ENCODE assay signal across 1 cellular context in the genomic region with DNA sequence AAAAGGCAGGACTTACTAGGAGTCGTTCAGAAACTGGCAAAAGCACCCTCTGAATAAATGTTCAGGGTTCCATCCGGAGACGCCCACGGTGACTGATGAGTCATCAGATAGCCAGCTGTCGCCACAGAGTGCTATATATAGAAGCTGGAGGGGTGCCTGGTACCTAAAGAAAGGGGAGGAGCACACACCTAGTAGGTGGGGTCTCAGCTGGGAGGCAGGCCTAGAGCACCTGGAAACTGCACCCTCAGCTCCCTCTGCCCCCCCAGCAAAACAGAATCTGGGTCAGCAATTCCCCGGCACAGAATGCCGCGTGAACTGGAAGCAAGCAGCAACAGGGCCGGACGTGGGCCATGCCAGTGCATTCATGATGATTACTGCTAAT.
TF ChIP-seq lines count a peak whose summit lies in the region.

No MANE protein-coding gene starts in this region.

TF ChIP-seq in K562, 482 proteins besides CTCF, POLR2A, EP300 and RAD21 (continued from another document and continues in another):
- TF ChIP-seq, protein P1, sequence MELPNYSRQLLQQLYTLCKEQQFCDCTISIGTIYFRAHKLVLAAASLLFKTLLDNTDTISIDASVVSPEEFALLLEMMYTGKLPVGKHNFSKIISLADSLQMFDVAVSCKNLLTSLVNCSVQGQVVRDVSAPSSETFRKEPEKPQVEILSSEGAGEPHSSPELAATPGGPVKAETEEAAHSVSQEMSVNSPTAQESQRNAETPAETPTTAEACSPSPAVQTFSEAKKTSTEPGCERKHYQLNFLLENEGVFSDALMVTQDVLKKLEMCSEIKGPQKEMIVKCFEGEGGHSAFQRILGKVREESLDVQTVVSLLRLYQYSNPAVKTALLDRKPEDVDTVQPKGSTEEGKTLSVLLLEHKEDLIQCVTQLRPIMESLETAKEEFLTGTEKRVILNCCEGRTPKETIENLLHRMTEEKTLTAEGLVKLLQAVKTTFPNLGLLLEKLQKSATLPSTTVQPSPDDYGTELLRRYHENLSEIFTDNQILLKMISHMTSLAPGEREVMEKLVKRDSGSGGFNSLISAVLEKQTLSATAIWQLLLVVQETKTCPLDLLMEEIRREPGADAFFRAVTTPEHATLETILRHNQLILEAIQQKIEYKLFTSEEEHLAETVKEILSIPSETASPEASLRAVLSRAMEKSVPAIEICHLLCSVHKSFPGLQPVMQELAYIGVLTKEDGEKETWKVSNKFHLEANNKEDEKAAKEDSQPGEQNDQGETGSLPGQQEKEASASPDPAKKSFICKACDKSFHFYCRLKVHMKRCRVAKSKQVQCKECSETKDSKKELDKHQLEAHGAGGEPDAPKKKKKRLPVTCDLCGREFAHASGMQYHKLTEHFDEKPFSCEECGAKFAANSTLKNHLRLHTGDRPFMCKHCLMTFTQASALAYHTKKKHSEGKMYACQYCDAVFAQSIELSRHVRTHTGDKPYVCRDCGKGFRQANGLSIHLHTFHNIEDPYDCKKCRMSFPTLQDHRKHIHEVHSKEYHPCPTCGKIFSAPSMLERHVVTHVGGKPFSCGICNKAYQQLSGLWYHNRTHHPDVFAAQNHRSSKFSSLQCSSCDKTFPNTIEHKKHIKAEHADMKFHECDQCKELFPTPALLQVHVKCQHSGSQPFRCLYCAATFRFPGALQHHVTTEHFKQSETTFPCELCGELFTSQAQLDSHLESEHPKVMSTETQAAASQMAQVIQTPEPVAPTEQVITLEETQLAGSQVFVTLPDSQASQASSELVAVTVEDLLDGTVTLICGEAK (IDR thresholded peaks at IDR 0.05), result no peak
- TF ChIP-seq, protein P1 (CRISPR knock-in tag; IDR thresholded peaks at IDR 0.05), result no peak
- TF ChIP-seq ZNF3 (CRISPR knock-in tag; IDR thresholded peaks at IDR 0.05) (no peak), NR2C1 (IDR thresholded peaks at IDR 0.05) (no peak), NR2C1 (tag; IDR thresholded peaks at IDR 0.05) (no peak), TOE1 (IDR thresholded peaks at IDR 0.05; ENCODE audit: borderline replicate concordance) (no peak), TOE1 (CRISPR knock-in tag; IDR thresholded peaks at IDR 0.05; ENCODE audit: borderline replicate concordance, low read depth) (no peak), SPI1 (IDR thresholded peaks at IDR 0.05; ENCODE audit: borderline replicate concordance, low read depth, low read length) (no peak), SMARCB1 (IDR thresholded peaks at IDR 0.05; ENCODE audit: insufficient read length, low read depth) (no peak), MTA1 (IDR thresholded peaks at IDR 0.05; ENCODE audit: borderline replicate concordance) (no peak), NFE2 (IDR thresholded peaks at IDR 0.05; ENCODE audit: low read depth) (peak; percentile 64), TAF1 (IDR thresholded peaks at IDR 0.05; ENCODE audit: control insufficient read depth, extremely low read depth, insufficient read depth, low read length, severe bottlenecking) (peak; percentile 27), PTRF (tag; IDR thresholded peaks at IDR 0.05) (no peak), C11orf30 (IDR thresholded peaks at IDR 0.05; ENCODE audit: low read depth) (peak; percentile 90), NFIC (IDR thresholded peaks at IDR 0.05) (peak; percentile 38; the same call in 1 of the 2 replicates), POLR3A (IDR thresholded peaks at IDR 0.05; ENCODE audit: borderline replicate concordance, extremely low read depth, insufficient read depth, insufficient read length) (no peak), GATAD2B (IDR thresholded peaks at IDR 0.05; ENCODE audit: borderline replicate concordance) (no peak), NEUROD1 (IDR thresholded peaks at IDR 0.05; ENCODE audit: borderline replicate concordance, low read depth, low read length, partially characterized antibody) (no peak), BCOR (IDR thresholded peaks at IDR 0.05) (no peak), FOXA3 (CRISPR knock-in tag; conservative IDR thresholded peaks at IDR 0.05 in 1 of 2, IDR thresholded peaks at IDR 0.05 in 1 of 2) (no peak), IFI16 (CRISPR knock-in tag; IDR thresholded peaks at IDR 0.05) (no peak), KLF16 (IDR thresholded peaks at IDR 0.05) (no peak), ARHGAP35 (IDR thresholded peaks at IDR 0.05; ENCODE audit: partially characterized antibody) (no peak), BRCA1 (IDR thresholded peaks at IDR 0.05) (no peak), BRCA1 (CRISPR knock-in tag; IDR thresholded peaks at IDR 0.05) (no peak), PHB2 (IDR thresholded peaks at IDR 0.05; ENCODE audit: low read depth) (no peak)
- TF ChIP-seq, protein P2, sequence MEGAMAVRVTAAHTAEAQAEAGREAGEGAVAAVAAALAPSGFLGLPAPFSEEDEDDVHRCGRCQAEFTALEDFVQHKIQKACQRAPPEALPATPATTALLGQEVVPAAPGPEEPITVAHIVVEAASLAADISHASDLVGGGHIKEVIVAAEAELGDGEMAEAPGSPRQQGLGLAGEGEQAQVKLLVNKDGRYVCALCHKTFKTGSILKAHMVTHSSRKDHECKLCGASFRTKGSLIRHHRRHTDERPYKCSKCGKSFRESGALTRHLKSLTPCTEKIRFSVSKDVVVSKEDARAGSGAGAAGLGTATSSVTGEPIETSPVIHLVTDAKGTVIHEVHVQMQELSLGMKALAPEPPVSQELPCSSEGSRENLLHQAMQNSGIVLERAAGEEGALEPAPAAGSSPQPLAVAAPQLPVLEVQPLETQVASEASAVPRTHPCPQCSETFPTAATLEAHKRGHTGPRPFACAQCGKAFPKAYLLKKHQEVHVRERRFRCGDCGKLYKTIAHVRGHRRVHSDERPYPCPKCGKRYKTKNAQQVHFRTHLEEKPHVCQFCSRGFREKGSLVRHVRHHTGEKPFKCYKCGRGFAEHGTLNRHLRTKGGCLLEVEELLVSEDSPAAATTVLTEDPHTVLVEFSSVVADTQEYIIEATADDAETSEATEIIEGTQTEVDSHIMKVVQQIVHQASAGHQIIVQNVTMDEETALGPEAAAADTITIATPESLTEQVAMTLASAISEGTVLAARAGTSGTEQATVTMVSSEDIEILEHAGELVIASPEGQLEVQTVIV (CRISPR knock-in tag; IDR thresholded peaks at IDR 0.05; ENCODE audit: borderline replicate concordance), result no peak
- TF ChIP-seq, protein P3, sequence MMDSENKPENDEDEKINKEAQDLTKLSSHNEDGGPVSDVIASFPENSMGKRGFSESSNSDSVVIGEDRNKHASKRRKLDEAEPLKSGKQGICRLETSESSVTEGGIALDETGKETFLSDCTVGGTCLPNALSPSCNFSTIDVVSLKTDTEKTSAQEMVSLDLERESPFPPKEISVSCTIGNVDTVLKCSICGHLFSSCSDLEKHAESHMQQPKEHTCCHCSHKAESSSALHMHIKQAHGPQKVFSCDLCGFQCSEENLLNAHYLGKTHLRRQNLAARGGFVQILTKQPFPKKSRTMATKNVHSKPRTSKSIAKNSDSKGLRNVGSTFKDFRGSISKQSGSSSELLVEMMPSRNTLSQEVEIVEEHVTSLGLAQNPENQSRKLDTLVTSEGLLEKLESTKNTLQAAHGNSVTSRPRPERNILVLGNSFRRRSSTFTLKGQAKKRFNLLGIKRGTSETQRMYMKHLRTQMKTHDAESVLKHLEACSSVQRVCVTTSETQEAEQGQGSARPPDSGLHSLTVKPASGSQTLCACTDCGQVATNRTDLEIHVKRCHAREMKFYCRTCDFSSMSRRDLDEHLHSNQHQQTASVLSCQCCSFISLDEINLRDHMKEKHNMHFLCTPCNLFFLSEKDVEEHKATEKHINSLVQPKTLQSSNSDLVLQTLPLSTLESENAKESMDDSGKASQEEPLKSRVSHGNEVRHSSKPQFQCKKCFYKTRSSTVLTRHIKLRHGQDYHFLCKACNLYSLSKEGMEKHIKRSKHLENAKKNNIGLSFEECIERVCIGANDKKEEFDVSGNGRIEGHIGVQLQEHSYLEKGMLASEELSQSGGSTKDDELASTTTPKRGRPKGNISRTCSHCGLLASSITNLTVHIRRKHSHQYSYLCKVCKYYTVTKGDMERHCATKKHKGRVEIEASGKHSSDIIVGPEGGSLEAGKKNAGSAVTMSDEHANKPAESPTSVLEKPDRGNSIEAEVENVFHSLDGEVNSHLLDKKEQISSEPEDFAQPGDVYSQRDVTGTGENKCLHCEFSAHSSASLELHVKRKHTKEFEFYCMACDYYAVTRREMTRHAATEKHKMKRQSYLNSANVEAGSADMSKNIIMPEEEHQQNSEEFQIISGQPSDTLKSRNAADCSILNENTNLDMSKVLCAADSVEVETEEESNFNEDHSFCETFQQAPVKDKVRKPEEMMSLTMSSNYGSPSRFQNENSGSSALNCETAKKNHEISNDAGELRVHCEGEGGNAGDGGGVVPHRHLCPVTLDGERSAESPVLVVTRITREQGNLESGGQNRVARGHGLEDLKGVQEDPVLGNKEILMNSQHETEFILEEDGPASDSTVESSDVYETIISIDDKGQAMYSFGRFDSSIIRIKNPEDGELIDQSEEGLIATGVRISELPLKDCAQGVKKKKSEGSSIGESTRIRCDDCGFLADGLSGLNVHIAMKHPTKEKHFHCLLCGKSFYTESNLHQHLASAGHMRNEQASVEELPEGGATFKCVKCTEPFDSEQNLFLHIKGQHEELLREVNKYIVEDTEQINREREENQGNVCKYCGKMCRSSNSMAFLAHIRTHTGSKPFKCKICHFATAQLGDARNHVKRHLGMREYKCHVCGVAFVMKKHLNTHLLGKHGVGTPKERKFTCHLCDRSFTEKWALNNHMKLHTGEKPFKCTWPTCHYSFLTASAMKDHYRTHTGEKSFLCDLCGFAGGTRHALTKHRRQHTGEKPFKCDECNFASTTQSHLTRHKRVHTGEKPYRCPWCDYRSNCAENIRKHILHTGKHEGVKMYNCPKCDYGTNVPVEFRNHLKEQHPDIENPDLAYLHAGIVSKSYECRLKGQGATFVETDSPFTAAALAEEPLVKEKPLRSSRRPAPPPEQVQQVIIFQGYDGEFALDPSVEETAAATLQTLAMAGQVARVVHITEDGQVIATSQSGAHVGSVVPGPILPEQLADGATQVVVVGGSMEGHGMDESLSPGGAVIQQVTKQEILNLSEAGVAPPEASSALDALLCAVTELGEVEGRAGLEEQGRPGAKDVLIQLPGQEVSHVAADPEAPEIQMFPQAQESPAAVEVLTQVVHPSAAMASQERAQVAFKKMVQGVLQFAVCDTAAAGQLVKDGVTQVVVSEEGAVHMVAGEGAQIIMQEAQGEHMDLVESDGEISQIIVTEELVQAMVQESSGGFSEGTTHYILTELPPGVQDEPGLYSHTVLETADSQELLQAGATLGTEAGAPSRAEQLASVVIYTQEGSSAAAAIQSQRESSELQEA (IDR thresholded peaks at IDR 0.05; ENCODE audit: low read depth), result no peak
- TF ChIP-seq, protein P4, sequence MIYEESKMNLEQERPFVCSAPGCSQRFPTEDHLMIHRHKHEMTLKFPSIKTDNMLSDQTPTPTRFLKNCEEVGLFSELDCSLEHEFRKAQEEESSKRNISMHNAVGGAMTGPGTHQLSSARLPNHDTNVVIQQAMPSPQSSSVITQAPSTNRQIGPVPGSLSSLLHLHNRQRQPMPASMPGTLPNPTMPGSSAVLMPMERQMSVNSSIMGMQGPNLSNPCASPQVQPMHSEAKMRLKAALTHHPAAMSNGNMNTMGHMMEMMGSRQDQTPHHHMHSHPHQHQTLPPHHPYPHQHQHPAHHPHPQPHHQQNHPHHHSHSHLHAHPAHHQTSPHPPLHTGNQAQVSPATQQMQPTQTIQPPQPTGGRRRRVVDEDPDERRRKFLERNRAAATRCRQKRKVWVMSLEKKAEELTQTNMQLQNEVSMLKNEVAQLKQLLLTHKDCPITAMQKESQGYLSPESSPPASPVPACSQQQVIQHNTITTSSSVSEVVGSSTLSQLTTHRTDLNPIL (CRISPR knock-in tag; IDR thresholded peaks at IDR 0.05), result no peak
- TF ChIP-seq, protein P5, sequence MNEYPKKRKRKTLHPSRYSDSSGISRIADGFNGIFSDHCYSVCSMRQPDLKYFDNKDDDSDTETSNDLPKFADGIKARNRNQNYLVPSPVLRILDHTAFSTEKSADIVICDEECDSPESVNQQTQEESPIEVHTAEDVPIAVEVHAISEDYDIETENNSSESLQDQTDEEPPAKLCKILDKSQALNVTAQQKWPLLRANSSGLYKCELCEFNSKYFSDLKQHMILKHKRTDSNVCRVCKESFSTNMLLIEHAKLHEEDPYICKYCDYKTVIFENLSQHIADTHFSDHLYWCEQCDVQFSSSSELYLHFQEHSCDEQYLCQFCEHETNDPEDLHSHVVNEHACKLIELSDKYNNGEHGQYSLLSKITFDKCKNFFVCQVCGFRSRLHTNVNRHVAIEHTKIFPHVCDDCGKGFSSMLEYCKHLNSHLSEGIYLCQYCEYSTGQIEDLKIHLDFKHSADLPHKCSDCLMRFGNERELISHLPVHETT (CRISPR knock-in tag; conservative IDR thresholded peaks at IDR 0.05 in 1 of 2, IDR thresholded peaks at IDR 0.05 in 1 of 2), result no peak
